24 cellular contexts compared by ENCODE assay signal in the genomic region with DNA sequence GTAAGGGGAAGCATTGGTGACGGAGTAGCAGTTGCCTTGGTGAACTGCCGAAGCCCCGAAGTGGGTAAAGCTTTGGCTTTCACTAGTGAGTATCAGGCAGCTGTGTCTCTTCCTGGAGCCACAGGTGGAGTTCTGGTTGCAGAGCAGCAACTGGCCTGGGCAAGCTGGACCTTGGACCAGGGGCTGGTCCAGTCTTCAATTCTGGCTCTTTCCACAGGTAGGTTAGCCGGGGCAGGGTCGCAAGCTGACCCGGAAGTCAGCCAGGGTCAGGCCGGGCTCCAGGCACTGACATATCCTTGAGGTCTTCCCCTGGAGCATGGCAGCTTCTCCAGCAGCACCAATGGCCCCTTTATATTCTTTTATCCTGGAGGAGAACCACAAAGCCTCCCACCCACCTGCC.
DNase-seq lines count a peak whose midpoint lies in the region; ATAC-seq, FAIRE-seq and TF ChIP-seq lines count a peak whose summit lies in the region.
"Had no signal": no experiment of that assay in that cellular context is flagged by ENCODE, and none has a peak within 500 bp of the region (broad histone marks: within the 10 kb centered on the region; RNA-seq: fewer than 3 reads in every experiment).

No MANE protein-coding gene starts in this region.

- no peak overlapping the region for H2BK5ac ChIP-seq in mesenchymal stem cell (ENCODE audit: low read depth, low read length, poor library complexity, severe bottlenecking)

- H3K23ac ChIP-seq in mesenchymal stem cell (ENCODE audit: low read length in 2 of 2) = no peak overlapping the region

- H3K36me3 ChIP-seq in SK-N-SH (replicated peaks in 1 of 2; ENCODE audit: control insufficient read depth in 1 of 2, insufficient read depth in 2 of 2, low read length in 1 of 2) (no peaks in the 10 kb centered on the region), HepG2 (replicated peaks in 1 of 2; ENCODE audit: control insufficient read depth in 1 of 2, insufficient read depth in 2 of 2, low read length in 2 of 2) (no peaks in the 10 kb centered on the region), mesenchymal stem cell (ENCODE audit: control insufficient read depth in 1 of 2, insufficient read depth in 2 of 2, low read depth in 1 of 2, low read length in 2 of 2) (no peaks in the 10 kb centered on the region), tibial nerve (no peaks in the 10 kb centered on the region)
- H3K36me3 ChIP-seq: BLaER1 had no signal

- peak overlapping the region in 1 of 2 experiments; percentile 38 for H2BK12ac ChIP-seq in mesenchymal stem cell (ENCODE audit: low read length in 2 of 2)

- FAIRE-seq in HepG2 (lab: Jason Lieb, UNC) = no peak
- FAIRE-seq: A204.1, G401.6, GM12892, H1 had no signal

- no peak overlapping the region for H4K91ac ChIP-seq in mesenchymal stem cell (ENCODE audit: low read length)

- H3K4me3 Mint-ChIP-seq in stimulated activated effector memory CD8-positive, alpha-beta T cell treated with anti-CD3 and anti-CD28 coated beads, Interleukin-12 subunit alpha, Interleukin-12 subunit beta, amount 100 ng/mL, for 72 hours = no peak overlapping the region
- H3K4me3 Mint-ChIP-seq: B cell; CD4-positive, CD25-positive, alpha-beta regulatory T cell; CD8-positive, alpha-beta T cell had no signal

- TF ChIP-seq RAD21 in SK-N-SH (IDR thresholded peaks at IDR 0.05; ENCODE audit: low read length) = no peak
- TF ChIP-seq RAD21 in HepG2 (CRISPR knock-in tag; IDR thresholded peaks at IDR 0.05) = no peak

- H2AK5ac ChIP-seq in mesenchymal stem cell (ENCODE audit: low read length, severe bottlenecking) = no peak overlapping the region

- H3K9me3 ChIP-seq in SK-N-SH (no peaks in the 10 kb centered on the region), HepG2 (ENCODE audit: low read length) (no peaks in the 10 kb centered on the region), mesenchymal stem cell (ENCODE audit: control insufficient read depth, low read length) (no peaks in the 10 kb centered on the region), right cardiac atrium (ENCODE audit: control insufficient read depth, low read length) (no peaks in the 10 kb centered on the region), tibial nerve (no peaks in the 10 kb centered on the region)
- H3K9me3 ChIP-seq: BLaER1, Caco-2 had no signal

- H3K79me2 ChIP-seq in SK-N-SH (ENCODE audit: insufficient read depth) (no peaks in the 10 kb centered on the region), HepG2 (ENCODE audit: insufficient read depth, low read length) (no peaks in the 10 kb centered on the region)

- BruUV-seq in HepG2 (replicated peaks; lab: Mats Ljungman, UMichigan) = no TSS peak

- peak overlapping the region in 1 of 2 experiments; percentile 96; a peak in 2 of 4 replicates for H3K27ac ChIP-seq in SK-N-SH (ENCODE audit: low read depth in 2 of 2, low read length in 1 of 2)
- no peak overlapping the region for H3K27ac ChIP-seq in HepG2 (ENCODE audit: extremely low read length, insufficient read depth, low read length)
- H3K27ac ChIP-seq in mesenchymal stem cell (ENCODE audit: low read length, poor library complexity, severe bottlenecking) = no peak overlapping the region
- H3K27ac ChIP-seq in right cardiac atrium (ENCODE audit: low read length) = no peak overlapping the region
- no peak overlapping the region for H3K27ac ChIP-seq in tibial nerve
- H3K27ac ChIP-seq: 22Rv1, BLaER1, C4-2B had no signal

- H3K27me3 ChIP-seq in SK-N-SH (ENCODE audit: insufficient read depth) (no peaks in the 10 kb centered on the region), HepG2 (ENCODE audit: control insufficient read depth in 1 of 2, insufficient read depth in 2 of 2, low read length in 2 of 2) (no peaks in the 10 kb centered on the region), mesenchymal stem cell (ENCODE audit: control insufficient read depth in 1 of 2, insufficient read depth in 1 of 2, low read length in 2 of 2) (no peaks in the 10 kb centered on the region), right cardiac atrium (ENCODE audit: control insufficient read depth, insufficient read depth) (no peaks in the 10 kb centered on the region), tibial nerve (no peaks in the 10 kb centered on the region)
- H3K27me3 ChIP-seq: BLaER1 had no signal

- H3K9me3 Mint-ChIP-seq in stimulated activated effector memory CD8-positive, alpha-beta T cell treated with anti-CD3 and anti-CD28 coated beads, Interleukin-12 subunit alpha, Interleukin-12 subunit beta, amount 100 ng/mL, for 72 hours = no peaks in the 10 kb centered on the region
- H3K9me3 Mint-ChIP-seq: CD8-positive, alpha-beta T cell had no signal

- H3K9me2 ChIP-seq in SK-N-SH = no peaks in the 10 kb centered on the region

- no peaks in the 10 kb centered on the region for H3K79me1 ChIP-seq in mesenchymal stem cell (replicated peaks; ENCODE audit: low read length, poor library complexity, severe bottlenecking)

- POLR2A ChIA-PET in SK-N-SH (lab: Yijun Ruan, JAX) (no interaction called here), HepG2 (lab: Yijun Ruan, JAX) (interaction anchor here (0.6 to 1.1 kb wide), 2 partner anchors 12 to 40 kb away, joined by 3 read pairs; no protein-coding TSS in a partner anchor)

- DNase-seq in SK-N-SH = no peak
- no peak for DNase-seq in HepG2 (ENCODE audit: low spot score)
- DNase-seq in mesenchymal stem cell = no peak
- no peak for DNase-seq in stimulated activated effector memory CD8-positive, alpha-beta T cell treated with anti-CD3 and anti-CD28 coated beads, Interleukin-12 subunit alpha, Interleukin-12 subunit beta, amount 100 ng/mL, for 72 hours (ENCODE audit: low spot score in 2 of 2)
- DNase-seq in NCI-H1105 treated with DMSO at 0.1 percent for 48 hours (lab: John Stamatoyannopoulos, UW) = no peak
- DNase-seq in right cardiac atrium = no peak
- DNase-seq in tibial nerve (ENCODE audit: low spot score in 2 of 2) = no peak
- DNase-seq: Caco-2; CD4-positive, CD25-positive, alpha-beta regulatory T cell; CD8-positive, alpha-beta T cell; DMS153; DND-41; GM23248; H7; HCEC 1CT had no signal

- H3K9ac ChIP-seq in SK-N-SH (no peak overlapping the region), HepG2 (ENCODE audit: insufficient read depth, low read depth, low read length) (no peak overlapping the region), mesenchymal stem cell (ENCODE audit: low read length) (no peak overlapping the region)
- H3K9ac ChIP-seq: BLaER1, GM23248 had no signal

- ATAC-seq in SK-N-SH treated with all-trans-retinoic acid at 6 μM for 48 hours = no peak
- peak; percentile 55 for ATAC-seq in HepG2
- ATAC-seq in stimulated activated effector memory CD8-positive, alpha-beta T cell treated with anti-CD3 and anti-CD28 coated beads, Interleukin-12 subunit alpha, Interleukin-12 subunit beta, amount 100 ng/mL, for 72 hours = no peak
- ATAC-seq in right cardiac atrium = no peak
- ATAC-seq: CD8-positive, alpha-beta T cell had no signal

- H3K27ac Mint-ChIP-seq in stimulated activated effector memory CD8-positive, alpha-beta T cell treated with anti-CD3 and anti-CD28 coated beads, Interleukin-12 subunit alpha, Interleukin-12 subunit beta, amount 100 ng/mL, for 72 hours = peak overlapping the region; percentile 33
- H3K27ac Mint-ChIP-seq: B cell; CD4-positive, CD25-positive, alpha-beta regulatory T cell; CD8-positive, alpha-beta T cell had no signal

- 100% methylated on average over 1 of the region's 7 CpGs for WGBS in SK-N-SH (ENCODE audit: low lambda C conversion rate)
- WGBS in HepG2 (ENCODE audit: low lambda C conversion rate) = 78% methylated on average over 3 of the region's 7 CpGs
- 98% methylated on average over 7 of the region's 7 CpGs for WGBS in mesenchymal stem cell
- WGBS in right cardiac atrium = 98% methylated on average over 7 of the region's 7 CpGs
- WGBS in tibial nerve, 2 donors = 93 to 94% methylated on average over 6 to 7 of the region's 7 CpGs

- TF ChIP-seq CTCF in SK-N-SH (IDR thresholded peaks at IDR 0.05) (no peak), HepG2 (CRISPR knock-in tag; IDR thresholded peaks at IDR 0.05) (no peak), tibial nerve (IDR thresholded peaks at IDR 0.05) (no peak)

- TF ChIP-seq POLR2A in HepG2 (IDR thresholded peaks at IDR 0.05; ENCODE audit: insufficient read depth in 1 of 2, low read depth in 2 of 2, low read length in 2 of 2) (no peak), tibial nerve (IDR thresholded peaks at IDR 0.05) (no peak)

- no peak overlapping the region for H3K14ac ChIP-seq in mesenchymal stem cell (ENCODE audit: low read length in 2 of 2)

- no peak overlapping the region for H2BK15ac ChIP-seq in mesenchymal stem cell (ENCODE audit: low read depth, poor library complexity, severe bottlenecking)

- H3K4me3 ChIP-seq in SK-N-SH (ENCODE audit: low read depth in 2 of 2, low read length in 1 of 2) = no peak overlapping the region
- no peak overlapping the region for H3K4me3 ChIP-seq in HepG2 (replicated peaks in 1 of 3; ENCODE audit: insufficient read depth in 1 of 3, low read depth in 2 of 3, low read length in 3 of 3)
- no peak overlapping the region for H3K4me3 ChIP-seq in mesenchymal stem cell (ENCODE audit: insufficient read depth in 1 of 2, low read depth in 1 of 2, low read length in 2 of 2)
- H3K4me3 ChIP-seq in right cardiac atrium (ENCODE audit: low read length) = no peak overlapping the region
- H3K4me3 ChIP-seq in tibial nerve = no peak overlapping the region
- H3K4me3 ChIP-seq: BLaER1, GM23248 had no signal

- H3K36me3 Mint-ChIP-seq in stimulated activated effector memory CD8-positive, alpha-beta T cell treated with anti-CD3 and anti-CD28 coated beads, Interleukin-12 subunit alpha, Interleukin-12 subunit beta, amount 100 ng/mL, for 72 hours = no peaks in the 10 kb centered on the region
- H3K36me3 Mint-ChIP-seq: CD4-positive, CD25-positive, alpha-beta regulatory T cell; CD8-positive, alpha-beta T cell had no signal

- H3K4ac ChIP-seq in mesenchymal stem cell (ENCODE audit: low read depth in 1 of 2, low read length in 2 of 2) = no peak overlapping the region

- H3F3A ChIP-seq in SK-N-SH (replicated peaks; ENCODE audit: insufficient read depth) = peaks cover 45% of the 10 kb centered on the region

- H4K8ac ChIP-seq in mesenchymal stem cell (ENCODE audit: low read length) = no peak overlapping the region

- no peak overlapping the region for H2AFZ ChIP-seq in SK-N-SH (ENCODE audit: low read depth)
- no peak overlapping the region for H2AFZ ChIP-seq in HepG2 (ENCODE audit: low read length)
- no peak overlapping the region for H2AFZ ChIP-seq in mesenchymal stem cell (ENCODE audit: low read depth, low read length)
- H2AFZ ChIP-seq: GM23248 had no signal

- H3K4me1 ChIP-seq in SK-N-SH (ENCODE audit: control insufficient read depth in 1 of 2, insufficient read depth in 2 of 2, low read depth in 1 of 2, low read length in 1 of 2) (peaks cover 0 to 31% of the 10 kb centered on the region in 2 experiments; a peak in 2 of 4 replicates), HepG2 (ENCODE audit: insufficient read depth, low read length) (peaks cover 63% of the 10 kb centered on the region), mesenchymal stem cell (ENCODE audit: control insufficient read depth, insufficient read depth, low read depth, low read length) (peaks cover 7% of the 10 kb centered on the region), right cardiac atrium (ENCODE audit: control insufficient read depth, insufficient read depth, low read length) (peaks cover 3% of the 10 kb centered on the region), tibial nerve (peaks cover 0 to 18% (median 9%) of the 10 kb centered on the region in 4 donors)

- no peak overlapping the region for H2BK120ac ChIP-seq in mesenchymal stem cell (ENCODE audit: low read depth, low read length)

- TF ChIP-seq EP300 in SK-N-SH (IDR thresholded peaks at IDR 0.05; ENCODE audit: borderline replicate concordance in 1 of 2, low read depth in 1 of 2, low read length in 1 of 2) = no peak
- TF ChIP-seq EP300 in HepG2 (IDR thresholded peaks at IDR 0.05; ENCODE audit: low read depth in 2 of 2, low read length in 2 of 2) = no peak
- no peak for TF ChIP-seq EP300 in HepG2 (CRISPR knock-in tag; IDR thresholded peaks at IDR 0.05; ENCODE audit: borderline replicate concordance)
- no peak for TF ChIP-seq EP300 in tibial nerve (IDR thresholded peaks at IDR 0.05)

- in situ Hi-C loops in HepG2 (cut with HindIII; ENCODE audit: extremely low pct_ligation_motif_present, low pct_unique_long_range_greater_than_20kb) = no loop called here

- H3K4me1 Mint-ChIP-seq in stimulated activated effector memory CD8-positive, alpha-beta T cell treated with anti-CD3 and anti-CD28 coated beads, Interleukin-12 subunit alpha, Interleukin-12 subunit beta, amount 100 ng/mL, for 72 hours = peaks cover 18% of the 10 kb centered on the region

- intact Hi-C loops in HepG2 (cut with micrococcal nuclease; ENCODE audit: unreplicated experiment) (no loop called here), right cardiac atrium (cut with DNase I) (no loop called here)

- H4K20me1 ChIP-seq in SK-N-SH (ENCODE audit: insufficient read depth) = no peaks in the 10 kb centered on the region
- no peaks in the 10 kb centered on the region for H4K20me1 ChIP-seq in HepG2 (ENCODE audit: insufficient read depth, low read length)
- H4K20me1 ChIP-seq: BLaER1 had no signal

- CTCF ChIA-PET in SK-N-SH (lab: Yijun Ruan, JAX) = interaction anchor here (0.6 kb wide), 1 partner anchor 88 kb away, joined by 3 read pairs; no protein-coding TSS in a partner anchor
- CTCF ChIA-PET in HepG2 (lab: Yijun Ruan, JAX; ENCODE audit: low intra/inter-chr PET ratio, low total read pairs) = no interaction called here

- H3K18ac ChIP-seq in mesenchymal stem cell (ENCODE audit: low read depth in 1 of 2, low read length in 2 of 2) = peak overlapping the region; percentile 23 to 37

- H3K4me2 ChIP-seq in SK-N-SH (0 out of 2 replicates have a peak overlapping the region, but pooled peaks have one; percentile 10), HepG2 (ENCODE audit: low read depth, low read length) (peak overlapping the region; percentile 43), mesenchymal stem cell (ENCODE audit: low read length, poor library complexity, severe bottlenecking) (no peak overlapping the region)
- H3K4me2 ChIP-seq: BLaER1 had no signal

Comparison
In these comparisons a context has a peak if more than half of its experiments do, and no peak if none do; other contexts are left out.
1. Of the 25 proteins assayed by ChIP-seq in both HepG2 and SK-N-SH: peak only in HepG2: ELF1, GABPA and RXRA; only in SK-N-SH: none; in both: none; in neither: 22.